In the genomic region with DNA sequence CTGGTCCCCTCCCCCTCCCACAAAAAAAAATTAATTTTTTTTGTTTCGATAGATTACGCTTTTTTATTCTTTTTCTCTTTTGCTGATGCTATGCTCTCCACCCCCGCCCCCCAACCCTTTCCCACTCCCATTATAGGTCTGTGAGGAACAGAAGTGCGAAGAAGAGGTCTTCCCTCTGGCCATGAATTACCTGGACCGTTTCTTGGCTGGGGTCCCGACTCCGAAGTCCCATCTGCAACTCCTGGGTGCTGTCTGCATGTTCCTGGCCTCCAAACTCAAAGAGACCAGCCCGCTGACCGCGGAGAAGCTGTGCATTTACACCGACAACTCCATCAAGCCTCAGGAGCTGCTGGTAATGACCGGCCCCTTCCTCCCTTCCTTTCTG, we compare ENCODE assay signal across 8 cellular contexts. TPM values are rescaled to one million over a fixed set of nuclear protein-coding genes. Genes with fewer than 3 reads are reported as not detected.
DNase-seq lines count a peak whose midpoint lies in the region; ATAC-seq and TF ChIP-seq lines count a peak whose summit lies in the region.

No MANE protein-coding gene starts in this region.

- 43% methylated on average over 12 of the region's 12 CpGs for WGBS in esophagus muscularis mucosa
- 30 to 39% (median 33%) methylated on average over 12 of the region's 12 CpGs for WGBS in ovary, 3 donors

- no peak overlapping the region for H3K27ac Mint-ChIP-seq in Calu3 (ENCODE audit: unreplicated experiment)

- TF ChIP-seq EP300 in esophagus muscularis mucosa (IDR thresholded peaks at IDR 0.05) (no peak), ovary (IDR thresholded peaks at IDR 0.05) (no peak)

- H3K4me3 ChIP-seq in SJCRH30 (peak overlapping the region; percentile 93), esophagus muscularis mucosa (peak overlapping the region; percentile 71 to 98 (median 76)), ovary (peak overlapping the region; percentile 79)

- H3K4me1 Mint-ChIP-seq in Calu3 (ENCODE audit: low read depth, unreplicated experiment) = peaks cover 25% of the 10 kb centered on the region

- DNase-seq in Calu3 (no peak), SJCRH30 (peak in 1 of 2 experiments; percentile 61), esophagus muscularis mucosa (ENCODE audit: extremely low spot score) (peak; percentile 91), ovary (peak in 4 of 5 donors; percentile 22 to 48 (median 41))

- peaks cover 69% of the 10 kb centered on the region for H3K36me3 ChIP-seq in SJCRH30
- H3K36me3 ChIP-seq in esophagus muscularis mucosa = peaks cover 0 to 34% (median 26%) of the 10 kb centered on the region in 4 donors
- H3K36me3 ChIP-seq in ovary = no peaks in the 10 kb centered on the region

- TF ChIP-seq CTCF in Calu3 (IDR thresholded peaks at IDR 0.05; ENCODE audit: unreplicated experiment) = no peak
- no peak for TF ChIP-seq CTCF in esophagus muscularis mucosa (IDR thresholded peaks at IDR 0.05)
- TF ChIP-seq CTCF in ovary (IDR thresholded peaks at IDR 0.05) = no peak

- CTCF ChIA-PET in Calu3 (lab: Charles Lee) = interaction anchor here (1.5 to 2.0 kb wide), 4 partner anchors 8 to 390 kb away, joined by 5 to 40 read pairs (median 12); no protein-coding TSS in a partner anchor

- ATAC-seq in HG02840 (IDR thresholded peaks at IDR 0.05; ENCODE audit: low FRiP score, unreplicated experiment) (no peak), GM19463 (IDR thresholded peaks at IDR 0.05; ENCODE audit: unreplicated experiment) (no peak), SK-N-SH treated with all-trans-retinoic acid at 6 μM for 48 hours (no peak), HG03139 (IDR thresholded peaks at IDR 0.05; ENCODE audit: unreplicated experiment) (no peak)

- H3K36me3 Mint-ChIP-seq in Calu3 (ENCODE audit: insufficient read depth, unreplicated experiment) = peaks cover 14% of the 10 kb centered on the region

- H3K9me3 ChIP-seq in SJCRH30 (replicated peaks) (no peaks in the 10 kb centered on the region), esophagus muscularis mucosa (no peaks in the 10 kb centered on the region), ovary (no peaks in the 10 kb centered on the region)

- no TSS peak for BruUV-seq in Calu3 (replicated peaks; lab: Mats Ljungman, UMichigan)

- no peaks in the 10 kb centered on the region for H3K27me3 ChIP-seq in SJCRH30
- peaks cover 0 to 4% (median 1%) of the 10 kb centered on the region in 4 donors for H3K27me3 ChIP-seq in esophagus muscularis mucosa
- no peaks in the 10 kb centered on the region for H3K27me3 ChIP-seq in ovary

- peak overlapping the region; percentile 36 for H3K4me3 Mint-ChIP-seq in Calu3 (ENCODE audit: low read depth, unreplicated experiment)

- TF ChIP-seq POLR2A in esophagus muscularis mucosa (IDR thresholded peaks at IDR 0.05; ENCODE audit: low read depth) = no peak
- TF ChIP-seq POLR2A in ovary (IDR thresholded peaks at IDR 0.05) = no peak

- peak overlapping the region; percentile 89 for H3K27ac ChIP-seq in SJCRH30
- peak overlapping the region; percentile 93 to 98 (median 97) for H3K27ac ChIP-seq in esophagus muscularis mucosa (replicated peaks in 1 of 4)
- no peak overlapping the region for H3K27ac ChIP-seq in ovary

- H3K9me3 Mint-ChIP-seq in Calu3 (ENCODE audit: low read depth, unreplicated experiment) = no peaks in the 10 kb centered on the region

- H3K4me1 ChIP-seq in SJCRH30 = peaks cover 15% of the 10 kb centered on the region
- H3K4me1 ChIP-seq in esophagus muscularis mucosa = peaks cover 60 to 75% (median 72%) of the 10 kb centered on the region in 4 donors
- H3K4me1 ChIP-seq in ovary (ENCODE audit: insufficient read depth) = peaks cover 16% of the 10 kb centered on the region

- H3K27me3 Mint-ChIP-seq in Calu3 (ENCODE audit: unreplicated experiment) = peaks cover 96% of the 10 kb centered on the region

- intact Hi-C loops in Calu3 (cut with micrococcal nuclease; ENCODE audit: unreplicated experiment) (loop anchor here (2.0 to 10.0 kb wide), 3 partner anchors 131 to 277 kb away; no protein-coding TSS in a partner anchor), esophagus muscularis mucosa (cut with DNase I) (loop anchor here (2.0 to 5.0 kb wide), 3 partner anchors 245 to 404 kb away; a partner anchor contains a TSS), ovary (cut with DNase I) (loop anchor here (2.0 to 10.0 kb wide), 5 partner anchors 45 to 971 kb away; a partner anchor contains a TSS)

TF ChIP-seq in SK-N-SH treated with all-trans-retinoic acid at 6 μM for 48 hours, 23 proteins besides CTCF, POLR2A, EP300 and RAD21:
- no peak for TF ChIP-seq PPARA (CRISPR knock-in tag; IDR thresholded peaks at IDR 0.05; ENCODE audit: borderline replicate concordance)
- no peak for TF ChIP-seq ISL1 (CRISPR knock-in tag; IDR thresholded peaks at IDR 0.05)
- no peak for TF ChIP-seq RARB (CRISPR knock-in tag; IDR thresholded peaks at IDR 0.05)
- no peak for TF ChIP-seq TOX (CRISPR knock-in tag; IDR thresholded peaks at IDR 0.05; ENCODE audit: borderline replicate concordance)
- TF ChIP-seq, protein P1, sequence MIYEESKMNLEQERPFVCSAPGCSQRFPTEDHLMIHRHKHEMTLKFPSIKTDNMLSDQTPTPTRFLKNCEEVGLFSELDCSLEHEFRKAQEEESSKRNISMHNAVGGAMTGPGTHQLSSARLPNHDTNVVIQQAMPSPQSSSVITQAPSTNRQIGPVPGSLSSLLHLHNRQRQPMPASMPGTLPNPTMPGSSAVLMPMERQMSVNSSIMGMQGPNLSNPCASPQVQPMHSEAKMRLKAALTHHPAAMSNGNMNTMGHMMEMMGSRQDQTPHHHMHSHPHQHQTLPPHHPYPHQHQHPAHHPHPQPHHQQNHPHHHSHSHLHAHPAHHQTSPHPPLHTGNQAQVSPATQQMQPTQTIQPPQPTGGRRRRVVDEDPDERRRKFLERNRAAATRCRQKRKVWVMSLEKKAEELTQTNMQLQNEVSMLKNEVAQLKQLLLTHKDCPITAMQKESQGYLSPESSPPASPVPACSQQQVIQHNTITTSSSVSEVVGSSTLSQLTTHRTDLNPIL (CRISPR knock-in tag; IDR thresholded peaks at IDR 0.05; ENCODE audit: low read depth) = no peak
- TF ChIP-seq ESRRG (CRISPR knock-in tag; IDR thresholded peaks at IDR 0.05) = no peak
- no peak for TF ChIP-seq ZNF8 (CRISPR knock-in tag; IDR thresholded peaks at IDR 0.05)
- no peak for TF ChIP-seq ZFP3 (CRISPR knock-in tag; IDR thresholded peaks at IDR 0.05)
- TF ChIP-seq ZNF565 (CRISPR knock-in tag; conservative IDR thresholded peaks at IDR 0.05; ENCODE audit: low read depth) = no peak
- no peak for TF ChIP-seq TCF4 (CRISPR knock-in tag; IDR thresholded peaks at IDR 0.05; ENCODE audit: borderline replicate concordance)
- TF ChIP-seq, protein P2, sequence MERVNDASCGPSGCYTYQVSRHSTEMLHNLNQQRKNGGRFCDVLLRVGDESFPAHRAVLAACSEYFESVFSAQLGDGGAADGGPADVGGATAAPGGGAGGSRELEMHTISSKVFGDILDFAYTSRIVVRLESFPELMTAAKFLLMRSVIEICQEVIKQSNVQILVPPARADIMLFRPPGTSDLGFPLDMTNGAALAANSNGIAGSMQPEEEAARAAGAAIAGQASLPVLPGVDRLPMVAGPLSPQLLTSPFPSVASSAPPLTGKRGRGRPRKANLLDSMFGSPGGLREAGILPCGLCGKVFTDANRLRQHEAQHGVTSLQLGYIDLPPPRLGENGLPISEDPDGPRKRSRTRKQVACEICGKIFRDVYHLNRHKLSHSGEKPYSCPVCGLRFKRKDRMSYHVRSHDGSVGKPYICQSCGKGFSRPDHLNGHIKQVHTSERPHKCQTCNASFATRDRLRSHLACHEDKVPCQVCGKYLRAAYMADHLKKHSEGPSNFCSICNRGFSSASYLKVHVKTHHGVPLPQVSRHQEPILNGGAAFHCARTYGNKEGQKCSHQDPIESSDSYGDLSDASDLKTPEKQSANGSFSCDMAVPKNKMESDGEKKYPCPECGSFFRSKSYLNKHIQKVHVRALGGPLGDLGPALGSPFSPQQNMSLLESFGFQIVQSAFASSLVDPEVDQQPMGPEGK (CRISPR knock-in tag; IDR thresholded peaks at IDR 0.05; ENCODE audit: borderline replicate concordance) = no peak
- TF ChIP-seq, protein P3, sequence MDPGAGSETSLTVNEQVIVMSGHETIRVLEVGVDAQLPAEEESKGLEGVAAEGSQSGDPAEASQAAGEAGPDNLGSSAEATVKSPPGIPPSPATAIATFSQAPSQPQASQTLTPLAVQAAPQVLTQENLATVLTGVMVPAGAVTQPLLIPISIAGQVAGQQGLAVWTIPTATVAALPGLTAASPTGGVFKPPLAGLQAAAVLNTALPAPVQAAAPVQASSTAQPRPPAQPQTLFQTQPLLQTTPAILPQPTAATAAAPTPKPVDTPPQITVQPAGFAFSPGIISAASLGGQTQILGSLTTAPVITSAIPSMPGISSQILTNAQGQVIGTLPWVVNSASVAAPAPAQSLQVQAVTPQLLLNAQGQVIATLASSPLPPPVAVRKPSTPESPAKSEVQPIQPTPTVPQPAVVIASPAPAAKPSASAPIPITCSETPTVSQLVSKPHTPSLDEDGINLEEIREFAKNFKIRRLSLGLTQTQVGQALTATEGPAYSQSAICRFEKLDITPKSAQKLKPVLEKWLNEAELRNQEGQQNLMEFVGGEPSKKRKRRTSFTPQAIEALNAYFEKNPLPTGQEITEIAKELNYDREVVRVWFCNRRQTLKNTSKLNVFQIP (CRISPR knock-in tag; IDR thresholded peaks at IDR 0.05; ENCODE audit: borderline replicate concordance, low read depth) = no peak

RNA-seq across cellular contexts. Expression of a gene that starts 2.3 kb away (rescaled TPM):
- total RNA-seq in Calu3 (2022) = 0.07 and 0.17 TPM in 2 replicates
- 968 and 987 TPM in 2 replicates for total RNA-seq in SJCRH30 (2014; rRNA removed; shearing (Covaris generic))
- 100 to 1,000 TPM; 101 to 122 (median 111) TPM for total RNA-seq in esophagus muscularis mucosa
- total RNA-seq in ovary = 100 to 1,000 TPM in 1 of 7 donors, 10 to 100 TPM in 6; 24.1 to 105 (median 70.7) TPM
- polyA plus RNA-seq in ovary = 10 to 100 TPM in 1 of 2 donors, 1 to 10 TPM in 1; 4.0 to 16.3 TPM

RNA-seq across cellular contexts. Expression of a gene that starts 45.2 kb away (rescaled TPM):
- total RNA-seq in Calu3 (2022) (15.9 and 17.3 TPM in 2 replicates), esophagus muscularis mucosa (1 to 10 TPM; 6.6 to 7.6 (median 7.4) TPM), ovary (10 to 100 TPM in 1 of 7 donors, 1 to 10 TPM in 5, under 1 TPM in 1; 0.36 to 10.3 (median 4.1) TPM)
- 18.7 and 21.2 TPM in 2 replicates for total RNA-seq in SJCRH30 (2014; rRNA removed; shearing (Covaris generic))
- 1 to 10 TPM; 1.0 to 8.1 TPM for polyA plus RNA-seq in ovary

Comparison
In these comparisons a context has a peak if more than half of its experiments do, and no peak if none do; other contexts are left out.
1. H3K27ac ChIP-seq: peak in SJCRH30 (single experiment) and esophagus muscularis mucosa (4 of 4); none in ovary (0 of 2).
2. RNA of a gene that starts 2.3 kb away (total RNA-seq): 968 to 987 TPM in SJCRH30, 101 to 122 TPM in esophagus muscularis mucosa and 24.1 to 105 TPM in ovary; 0.07 to 0.17 TPM in Calu3; every median in the first group is over 10 times any median in the second.
3. Peak in every context shown above with its lines, with median percentiles within 50 percentile points of each other: H3K4me3 ChIP-seq.